In the genomic region with DNA sequence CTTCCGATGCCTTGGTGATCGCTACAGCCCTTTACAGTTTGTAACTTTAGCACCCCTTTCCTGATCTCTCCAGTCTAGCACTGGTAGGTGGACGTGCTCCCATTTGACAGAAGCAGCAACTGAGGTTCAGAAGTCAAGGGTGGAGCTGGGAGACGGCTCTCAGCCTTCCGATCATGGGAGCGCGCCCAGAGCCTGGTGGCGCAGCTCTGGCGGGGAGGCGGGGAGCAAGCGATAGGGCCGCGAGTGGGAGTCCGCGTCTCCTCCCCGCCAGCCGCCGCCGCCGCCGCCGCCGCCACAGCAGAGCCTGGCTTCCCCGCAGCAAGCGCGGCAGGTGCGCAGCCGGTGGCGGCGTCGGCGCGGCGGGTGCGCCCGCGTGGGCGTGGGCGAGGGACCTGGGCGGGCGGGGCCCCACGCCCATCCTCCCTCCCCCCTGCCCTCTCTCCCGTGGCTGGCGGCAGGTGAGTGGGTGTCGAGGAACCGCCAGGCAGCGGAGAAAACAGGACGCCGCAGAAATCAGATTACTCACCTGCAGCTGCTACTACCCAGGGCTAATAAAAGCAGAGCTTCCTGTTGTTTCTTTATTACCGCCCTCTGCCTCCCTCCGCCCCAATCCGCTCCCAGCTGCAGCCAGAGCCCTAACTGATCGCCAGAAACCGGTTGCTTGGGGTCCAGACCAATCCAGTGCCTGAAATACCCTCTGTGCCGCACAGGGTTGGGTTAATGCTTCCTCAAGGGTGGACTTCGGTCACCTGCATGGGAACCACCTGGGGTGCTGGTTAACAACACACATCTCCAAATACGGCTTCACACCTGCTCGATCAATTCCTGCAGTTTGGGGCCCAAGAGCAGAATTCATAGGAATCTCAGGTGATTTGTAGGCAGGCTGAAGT, we compare ENCODE assay signal across 8 cellular contexts.
DNase-seq lines count a peak whose midpoint lies in the region; ATAC-seq and TF ChIP-seq lines count a peak whose summit lies in the region.

No MANE protein-coding gene starts in this region.

- H3K4me1 ChIP-seq in OCI-LY7 (ENCODE audit: insufficient read depth, low read length, poor library complexity, severe bottlenecking) (peaks cover 95% of the 10 kb centered on the region), iPS-15b (ENCODE audit: control insufficient read depth, insufficient read depth, low read length) (peaks cover 5% of the 10 kb centered on the region), testis (peaks cover 3% of the 10 kb centered on the region)

- ATAC-seq in GM18517 (IDR thresholded peaks at IDR 0.05; ENCODE audit: unreplicated experiment) (peak; percentile 62), HG03432 (IDR thresholded peaks at IDR 0.05; ENCODE audit: unreplicated experiment) (peak; percentile 76), HG02840 (IDR thresholded peaks at IDR 0.05; ENCODE audit: low FRiP score, unreplicated experiment) (no peak)

- H3K36me3 ChIP-seq in OCI-LY7 (ENCODE audit: insufficient read depth, low read length) (no peaks in the 10 kb centered on the region), iPS-15b (ENCODE audit: control insufficient read depth, insufficient read depth, low read length) (no peaks in the 10 kb centered on the region), testis (ENCODE audit: low read depth, missing control alignments) (no peaks in the 10 kb centered on the region)

- CTCF ChIA-PET in OCI-LY7 (lab: Charles Lee; ENCODE audit: unreplicated experiment) = interaction anchor here (0.6 to 2.1 kb wide), 4 partner anchors 17 to 68 kb away, joined by 3 to 7 read pairs (median 4); no protein-coding TSS in a partner anchor

- 5 to 22% methylated on average over 13 to 57 of the region's 58 CpGs for WGBS in testis, 2 donors

- DNase-seq in OCI-LY7 (ENCODE audit: low spot score) (peak; percentile 97), activated gamma-delta T cell treated with Interleukin-2 at 50 U/mL for 16 hours (peak; percentile 84), testis (no peak)
- peak; percentile 80 for DNase-seq in stimulated activated CD4-positive, alpha-beta T cell treated with anti-CD3 and anti-CD28 coated beads, Interleukin-1b, Interleukin-23, amount 100 ng/mL, for 48 hours

- peak overlapping the region; percentile 99 for H3K27ac ChIP-seq in OCI-LY7 (ENCODE audit: low read depth, low read length, poor library complexity, severe bottlenecking)
- H3K27ac ChIP-seq in testis = no peak overlapping the region

- H3K79me2 ChIP-seq in OCI-LY7 (ENCODE audit: insufficient read depth, low read depth, low read length) = peaks cover 28% of the 10 kb centered on the region

- TF ChIP-seq POLR2A in testis (IDR thresholded peaks at IDR 0.05) = no peak

- H3K9me3 ChIP-seq in OCI-LY7 (ENCODE audit: low read length) = no peaks in the 10 kb centered on the region
- H3K9me3 ChIP-seq in iPS-15b (ENCODE audit: control insufficient read depth, insufficient read depth, low read length) = no peaks in the 10 kb centered on the region
- no peaks in the 10 kb centered on the region for H3K9me3 ChIP-seq in testis

- H3K4me3 ChIP-seq in OCI-LY7 (ENCODE audit: low read depth, low read length, poor library complexity, severe bottlenecking) = peak overlapping the region; percentile 69
- H3K4me3 ChIP-seq in iPS-15b (ENCODE audit: low read depth, low read length) = peak overlapping the region; percentile 50
- H3K4me3 ChIP-seq in testis = peak overlapping the region in 1 of 2 donors; percentile 29

- POLR2A ChIA-PET in OCI-LY7 (lab: Charles Lee) = interaction anchor here (0.6 to 7.3 kb wide), 15 partner anchors 8 to 258 kb away, joined by 3 to 186 read pairs (median 24); partner anchors contain the start of genes E2F2 and ID3

- peak overlapping the region; percentile 92 for H3K4me2 ChIP-seq in OCI-LY7 (ENCODE audit: low read length)

- H3K9ac ChIP-seq in iPS-15b (ENCODE audit: low read depth, low read length) = no peak overlapping the region

- no peak for TF ChIP-seq CTCF in OCI-LY7 (conservative IDR thresholded peaks at IDR 0.05; ENCODE audit: low read length)
- no peak for TF ChIP-seq CTCF in testis (IDR thresholded peaks at IDR 0.05)

- intact Hi-C loops in OCI-LY7 (cut with micrococcal nuclease; ENCODE audit: unreplicated experiment) = no loop called here
- intact Hi-C loops in testis (cut with DNase I; ENCODE audit: low total_unique reads) = no loop called here

- H3K9me2 ChIP-seq in OCI-LY7 (ENCODE audit: insufficient read depth, low read length) = no peaks in the 10 kb centered on the region

- H3K27me3 ChIP-seq in iPS-15b (ENCODE audit: control insufficient read depth, insufficient read depth, low read length) (peaks cover 37% of the 10 kb centered on the region), testis (no peaks in the 10 kb centered on the region)

- no peak overlapping the region for H2AFZ ChIP-seq in OCI-LY7 (ENCODE audit: low read length)

- no peaks in the 10 kb centered on the region for H4K20me1 ChIP-seq in OCI-LY7 (ENCODE audit: insufficient read depth, low read length)

- BruUV-seq in OCI-LY7 (replicated peaks; lab: Mats Ljungman, UMichigan) = no TSS peak
